ENCODE assay signal across 7 cellular contexts in genomic region chr22:29581799-29582198, GRCh38. TPM values are rescaled to one million over a fixed set of nuclear protein-coding genes. Genes with fewer than 3 reads are reported as not detected.
DNase-seq lines count a peak whose midpoint lies in the region; ATAC-seq, FAIRE-seq and TF ChIP-seq lines count a peak whose summit lies in the region.

No MANE protein-coding gene starts in this region.

- H3K9me3 ChIP-seq in ES-I3 (ENCODE audit: control insufficient read depth, insufficient read depth, low read length): no peaks in the 10 kb centered on the region
- H3K9me3 ChIP-seq in body of pancreas: no peaks in the 10 kb centered on the region
- H3K9me3 ChIP-seq in osteoblast (ENCODE audit: low read depth, low read length): no peaks in the 10 kb centered on the region
- H3K9me3 ChIP-seq in kidney (ENCODE audit: control insufficient read depth in 1 of 2, low read length in 2 of 2): no peaks in the 10 kb centered on the region

- H4K20me1 ChIP-seq in osteoblast (ENCODE audit: insufficient read depth, low read length): peaks cover 7% of the 10 kb centered on the region

- no peaks in the 10 kb centered on the region for H3K27me3 ChIP-seq in body of pancreas
- no peaks in the 10 kb centered on the region for H3K27me3 ChIP-seq in osteoblast (ENCODE audit: insufficient read depth, low read length)

- H3K4me3 ChIP-seq in body of pancreas (no peak overlapping the region), osteoblast (ENCODE audit: insufficient read depth, low read length) (peak overlapping the region; percentile 93), kidney (ENCODE audit: low read length in 2 of 2) (peak overlapping the region in 1 of 2 donors; percentile 78)

- no peak for TF ChIP-seq POLR2A in body of pancreas (IDR thresholded peaks at IDR 0.05)

- no peak overlapping the region for H3K4me2 ChIP-seq in osteoblast (ENCODE audit: insufficient read depth, low read length)

- peaks cover 6% of the 10 kb centered on the region for H3K79me2 ChIP-seq in osteoblast (ENCODE audit: insufficient read depth, low read length)

- H2AFZ ChIP-seq in osteoblast (ENCODE audit: low read length): peak overlapping the region; percentile 56

- H3K4me1 ChIP-seq in ES-I3 (ENCODE audit: insufficient read depth, low read length) (peaks cover 4% of the 10 kb centered on the region; the same call in 1 of the 2 replicates), body of pancreas (peaks cover 18% of the 10 kb centered on the region), osteoblast (ENCODE audit: insufficient read depth, low read length) (peaks cover 8% of the 10 kb centered on the region), kidney (ENCODE audit: control insufficient read depth in 1 of 2, insufficient read depth in 1 of 2, low read depth in 1 of 2, low read length in 2 of 2) (peaks cover 0 to 9% of the 10 kb centered on the region in 2 donors)

- no peak for FAIRE-seq in kidney (lab: Jason Lieb, UNC)

- H3K36me3 ChIP-seq in ES-I3 (ENCODE audit: insufficient read depth, low read length) (peaks cover 6% of the 10 kb centered on the region; the same call in 1 of the 2 replicates), body of pancreas (replicated peaks in 1 of 2; ENCODE audit: insufficient read depth in 1 of 2, low read depth in 2 of 2) (no peaks in the 10 kb centered on the region), osteoblast (ENCODE audit: insufficient read depth, low read length) (no peaks in the 10 kb centered on the region), kidney (ENCODE audit: control insufficient read depth in 1 of 2, insufficient read depth in 2 of 2, low read length in 2 of 2) (no peaks in the 10 kb centered on the region)

- intact Hi-C loops in body of pancreas (cut with DNase I): no loop called here
- intact Hi-C loops in kidney (cut with DNase I): no loop called here

- DNase-seq in NCI-H2029 (lab: John Stamatoyannopoulos, UW) (peak; percentile 46), body of pancreas (peak in 3 of 4 donors; percentile 27 to 50 (median 31)), osteoblast (ENCODE audit: insufficient read length, low spot score, missing footprints) (no peak), kidney (no peak)

- ATAC-seq in body of pancreas (no peak), HG02759 (IDR thresholded peaks at IDR 0.05; ENCODE audit: unreplicated experiment) (no peak), HG03460 (IDR thresholded peaks at IDR 0.05; ENCODE audit: unreplicated experiment) (no peak)

- H3K9ac ChIP-seq in ES-I3 (ENCODE audit: low read depth, low read length) (peak overlapping the region; percentile 51; the same call in 1 of the 2 replicates), kidney (ENCODE audit: low read length in 2 of 2) (no peak overlapping the region)

- 45 to 49% methylated on average over 11 to 12 of the region's 12 CpGs for whole genome bisulfite sequencing in body of pancreas, 2 donors

- TF ChIP-seq CTCF in body of pancreas (IDR thresholded peaks at IDR 0.05): no peak
- no peak for TF ChIP-seq CTCF in osteoblast (IDR thresholded peaks at IDR 0.05; ENCODE audit: extremely low read depth, low read depth, low read length)
- no peak for TF ChIP-seq CTCF in kidney (IDR thresholded peaks at IDR 0.05; ENCODE audit: borderline replicate concordance, extremely low read depth, insufficient read depth)

- H3K27ac ChIP-seq in body of pancreas (no peak overlapping the region), osteoblast (ENCODE audit: low read depth, low read length) (no peak overlapping the region), kidney (ENCODE audit: low read depth in 2 of 2, low read length in 2 of 2) (no peak overlapping the region)

RNA-seq across cellular contexts. Expression of gene NIPSNAP1, which starts 0.9 kb away (rescaled TPM):
- total RNA-seq in body of pancreas (10 to 100 TPM in 1 of 2 donors, 1 to 10 TPM in 1; 9.2 to 25.4 TPM), osteoblast (47.0 and 52.5 TPM in 2 replicates), kidney (48.8 TPM)
- 136 TPM for polyA plus RNA-seq in kidney (ENCODE audit: insufficient read depth, low read depth, low replicate concordance)

RNA-seq across cellular contexts. Expression of gene NF2, which starts 21.6 kb away (rescaled TPM):
- total RNA-seq in body of pancreas: 10 to 100 TPM; 21.4 to 26.5 TPM
- total RNA-seq in osteoblast: 72.7 and 84.0 TPM in 2 replicates
- 60.6 TPM for total RNA-seq in kidney
- 15.4 TPM for polyA plus RNA-seq in kidney (ENCODE audit: insufficient read depth, low read depth, low replicate concordance)

RNA-seq across cellular contexts. Expression of gene THOC5, which starts 28.2 kb away (rescaled TPM):
- total RNA-seq in body of pancreas: 10 to 100 TPM; 20.0 to 29.0 TPM
- total RNA-seq in osteoblast: 63.7 and 64.8 TPM in 2 replicates
- total RNA-seq in kidney: 37.9 TPM
- 23.1 TPM for polyA plus RNA-seq in kidney (ENCODE audit: insufficient read depth, low read depth, low replicate concordance)

Comparison
In these comparisons a context has a peak if more than half of its experiments do, and no peak if none do; other contexts are left out.
1. DNase-seq: peak in NCI-H2029 (single experiment) and body of pancreas (3 of 4); none in osteoblast (single experiment) and kidney (single experiment).